Comparison of ENCODE assay signal across 7 cellular contexts in genomic region chr19:2034253-2034652, GRCh38. TPM values are rescaled to one million over a fixed set of nuclear protein-coding genes. Genes with fewer than 3 reads are reported as not detected.
DNase-seq lines count a peak whose midpoint lies in the region; ATAC-seq, FAIRE-seq and TF ChIP-seq lines count a peak whose summit lies in the region.
"Not testable (repeated sequence)": the region's sequence is repeated elsewhere in the genome, so short reads cannot be mapped to it uniquely, and the experiment has no call there.

No MANE protein-coding gene starts in this region.

- not testable (repeated sequence) for TF ChIP-seq CTCF in VCaP (conservative IDR thresholded peaks at IDR 0.05); H1 (IDR thresholded peaks at IDR 0.05; ENCODE audit: control extremely low read depth in 1 of 3, insufficient read depth in 1 of 3, low read depth in 1 of 3, low read length in 3 of 3); HepG2 (CRISPR knock-in tag; IDR thresholded peaks at IDR 0.05); psoas muscle (IDR thresholded peaks at IDR 0.05); transverse colon (IDR thresholded peaks at IDR 0.05)

- not testable (repeated sequence) for H2AFZ ChIP-seq in H1 (ENCODE audit: low read length); HepG2 (ENCODE audit: low read length)

- H2BK120ac ChIP-seq in H1 (replicated peaks; ENCODE audit: low read depth, low read length), result not testable (repeated sequence)

- not testable (repeated sequence) for TF ChIP-seq RAD21 in H1 (IDR thresholded peaks at IDR 0.05 in 1 of 2, conservative IDR thresholded peaks at IDR 0.05 in 1 of 2; ENCODE audit: low read depth in 2 of 2, low read length in 2 of 2); HepG2 (CRISPR knock-in tag; IDR thresholded peaks at IDR 0.05)

- POLR2A ChIA-PET in H1 (lab: Charles Lee; ENCODE audit: partially characterized antibody) (interaction anchor here (0.7 to 27.5 kb wide), 8 partner anchors 8 to 61 kb away, joined by 3 to 524 read pairs (median 4); partner anchors contain the start of gene MKNK2), HepG2 (lab: Yijun Ruan, JAX) (interaction anchor here (2.3 kb wide), 1 partner anchor 17 kb away, joined by 7 read pairs; the partner anchor contains the start of gene MKNK2)

- H3K36me3 ChIP-seq in H7 (replicated peaks; ENCODE audit: control insufficient read depth, insufficient read depth, low read length); H1 (ENCODE audit: control insufficient read depth in 2 of 4, insufficient read depth in 4 of 4, low read length in 3 of 4); HepG2 (replicated peaks in 1 of 2; ENCODE audit: control insufficient read depth in 1 of 2, insufficient read depth in 2 of 2, low read length in 2 of 2); transverse colon: not testable (repeated sequence)
- H3K36me3 ChIP-seq in NT2/D1 (ENCODE audit: insufficient read depth, insufficient read length, low read length), result peaks cover 19% of the 10 kb centered on the region
- peaks cover 4 to 16% of the 10 kb centered on the region in 2 donors for H3K36me3 ChIP-seq in psoas muscle (ENCODE audit: insufficient read depth in 1 of 2, low read depth in 1 of 2)

- peak overlapping the region; percentile 66; the same call in 1 of the 2 replicates for H4K8ac ChIP-seq in H1 (ENCODE audit: extremely low read depth, insufficient read depth, low read length)

- peak overlapping the region in 1 of 2 experiments; percentile 31; a peak in 2 of 4 replicates for H3K4me2 ChIP-seq in H1 (ENCODE audit: insufficient read depth in 1 of 2, low read depth in 2 of 2, low read length in 2 of 2)
- not testable (repeated sequence) for H3K4me2 ChIP-seq in HepG2 (ENCODE audit: low read depth, low read length)

- intact Hi-C loops in HepG2 (cut with micrococcal nuclease; ENCODE audit: unreplicated experiment); psoas muscle (cut with DNase I); transverse colon (cut with DNase I; ENCODE audit: low total_unique reads): not testable (repeated sequence)

- H4K5ac ChIP-seq in H1 (ENCODE audit: insufficient read length, low read depth, low read length), result not testable (repeated sequence)

- H3K4me3 ChIP-seq in H7 (ENCODE audit: insufficient read depth, low read depth, low read length) (peak overlapping the region; percentile 41), NT2/D1 (ENCODE audit: insufficient read length, low read depth) (peak overlapping the region; percentile 41), H1 (ENCODE audit: extremely low read depth in 1 of 4, insufficient read depth in 2 of 4, low read depth in 3 of 4, low read length in 4 of 4) (peak overlapping the region in 2 of 4 experiments; percentile 15 to 27; a peak in 1 of 8 replicates), transverse colon (peak overlapping the region in 2 of 4 donors; percentile 6)
- H3K4me3 ChIP-seq in HepG2 (replicated peaks in 1 of 3; ENCODE audit: insufficient read depth in 1 of 3, low read depth in 2 of 3, low read length in 3 of 3); psoas muscle: not testable (repeated sequence)

- TF ChIP-seq EP300 in H1 (IDR thresholded peaks at IDR 0.05; ENCODE audit: borderline replicate concordance in 1 of 2, low read depth in 2 of 2, low read length in 2 of 2); HepG2 (IDR thresholded peaks at IDR 0.05; ENCODE audit: low read depth in 2 of 2, low read length in 2 of 2); HepG2 (CRISPR knock-in tag; IDR thresholded peaks at IDR 0.05; ENCODE audit: borderline replicate concordance); transverse colon (IDR thresholded peaks at IDR 0.05; ENCODE audit: low read depth): not testable (repeated sequence)

- not testable (repeated sequence) for H3K23ac ChIP-seq in H1 (ENCODE audit: insufficient read length)

- not testable (repeated sequence) for BruUV-seq in HepG2 (replicated peaks; lab: Mats Ljungman, UMichigan)

- not testable (repeated sequence) for H3K9me3 ChIP-seq in NT2/D1 (ENCODE audit: insufficient read depth, low read length); H1 (ENCODE audit: insufficient read depth in 2 of 2, low read depth in 1 of 2, low read length in 1 of 2); HepG2 (ENCODE audit: low read length); psoas muscle; transverse colon

- H3K23me2 ChIP-seq in H1 (ENCODE audit: low read depth, low read length), result not testable (repeated sequence)

- H3K9ac ChIP-seq in NT2/D1 (ENCODE audit: insufficient read length, low read depth), result peak overlapping the region; percentile 76
- H3K9ac ChIP-seq in H1 (replicated peaks in 1 of 4; ENCODE audit: extremely low read depth in 1 of 4, low read depth in 3 of 4, low read length in 3 of 4); HepG2 (ENCODE audit: insufficient read depth, low read depth, low read length): not testable (repeated sequence)

- H3K27ac ChIP-seq in VCaP (peak overlapping the region; percentile 94; the same call in 1 of the 2 replicates), psoas muscle (peak overlapping the region; percentile 99), transverse colon (peak overlapping the region; percentile 52 to 97 (median 94))
- not testable (repeated sequence) for H3K27ac ChIP-seq in H1 (ENCODE audit: low read depth, low read length); HepG2 (ENCODE audit: extremely low read length, insufficient read depth, low read length)

- CTCF ChIA-PET in H1 (lab: Charles Lee; ENCODE audit: partially characterized antibody), result interaction anchor here (0.8 to 1.7 kb wide), 9 partner anchors 11 to 88 kb away, joined by 3 to 6 read pairs (median 4); no protein-coding TSS in a partner anchor
- CTCF ChIA-PET in HepG2 (lab: Yijun Ruan, JAX; ENCODE audit: low intra/inter-chr PET ratio, low total read pairs), result not testable (repeated sequence)

- H2BK12ac ChIP-seq in H1 (ENCODE audit: low read depth, low read length), result not testable (repeated sequence)

- H2AK5ac ChIP-seq in H1 (ENCODE audit: low read depth, low read length), result not testable (repeated sequence)

- WGBS in H1 (ENCODE audit: extremely low coverage in 1 of 2, insufficient coverage in 1 of 2, insufficient read length in 1 of 2, insufficient replicate concordance in 2 of 2, low coverage in 1 of 2, low lambda C conversion rate in 2 of 2, missing lambda C conversion rate in 1 of 2), 2 experiments, result 96% methylated on average over 14 of the region's 15 CpGs; no CpG with 5 or more reads in 1 of the 2 experiments
- WGBS in HepG2 (ENCODE audit: low lambda C conversion rate), result 85% methylated on average over 13 of the region's 15 CpGs
- 72 to 86% (median 73%) methylated on average over 15 of the region's 15 CpGs for WGBS in psoas muscle, 3 donors
- 84 to 92% methylated on average over 6 to 15 of the region's 15 CpGs for WGBS in transverse colon (ENCODE audit: low coverage in 1 of 2), 2 donors

- H4K20me1 ChIP-seq in H1 (replicated peaks in 1 of 2; ENCODE audit: control insufficient read depth in 1 of 2, insufficient read depth in 2 of 2, low read length in 2 of 2); HepG2 (ENCODE audit: insufficient read depth, low read length): not testable (repeated sequence)

- not testable (repeated sequence) for H4K91ac ChIP-seq in H1 (replicated peaks; ENCODE audit: insufficient read length, low read length)

- H2BK15ac ChIP-seq in H1 (ENCODE audit: low read length), result not testable (repeated sequence)

- ATAC-seq in HepG2, psoas muscle: not testable (repeated sequence)

- H3K4ac ChIP-seq in H1 (replicated peaks; ENCODE audit: insufficient read length, low read depth, low read length), result not testable (repeated sequence)

- FAIRE-seq in H1 (lab: Jason Lieb, UNC); HepG2 (lab: Jason Lieb, UNC): not testable (repeated sequence)

- not testable (repeated sequence) for TF ChIP-seq POLR2A in H1 (IDR thresholded peaks at IDR 0.05; ENCODE audit: control extremely low read depth in 1 of 2, low read depth in 2 of 2, low read length in 2 of 2); HepG2 (IDR thresholded peaks at IDR 0.05; ENCODE audit: insufficient read depth in 1 of 2, low read depth in 2 of 2, low read length in 2 of 2); transverse colon (IDR thresholded peaks at IDR 0.05)

- not testable (repeated sequence) for H3K56ac ChIP-seq in H1 (replicated peaks; ENCODE audit: insufficient read length, low read depth, low read length)

- H3K79me2 ChIP-seq in H1 (ENCODE audit: control insufficient read depth in 1 of 2, insufficient read depth in 2 of 2, low read length in 2 of 2); HepG2 (ENCODE audit: insufficient read depth, low read length): not testable (repeated sequence)

- not testable (repeated sequence) for H3K27me3 ChIP-seq in H7 (ENCODE audit: control insufficient read depth, insufficient read depth, low read length); NT2/D1 (ENCODE audit: insufficient read depth, insufficient read length); H1 (replicated peaks in 1 of 4; ENCODE audit: control insufficient read depth in 3 of 4, extremely low read depth in 1 of 4, insufficient read depth in 3 of 4, low read length in 3 of 4); HepG2 (ENCODE audit: control insufficient read depth in 1 of 2, insufficient read depth in 2 of 2, low read length in 2 of 2); psoas muscle (ENCODE audit: insufficient read depth in 3 of 3, low read length in 2 of 3); transverse colon

- peaks cover 25% of the 10 kb centered on the region for H3K4me1 ChIP-seq in NT2/D1 (ENCODE audit: insufficient read depth, insufficient read length)
- H3K4me1 ChIP-seq in H1 (replicated peaks in 1 of 4; ENCODE audit: control insufficient read depth in 3 of 4, insufficient read depth in 4 of 4, low read length in 3 of 4), result not testable (repeated sequence)
- peaks cover 14% of the 10 kb centered on the region for H3K4me1 ChIP-seq in HepG2 (ENCODE audit: insufficient read depth, low read length)
- peaks cover 17% of the 10 kb centered on the region for H3K4me1 ChIP-seq in psoas muscle
- peaks cover 27 to 46% (median 35%) of the 10 kb centered on the region in 4 donors for H3K4me1 ChIP-seq in transverse colon

- DNase-seq in H7; NT2/D1 (ENCODE audit: low read depth, low spot score); H1 (ENCODE audit: low read depth in 1 of 2, low spot score in 2 of 2); HepG2 (ENCODE audit: low spot score); psoas muscle; transverse colon: not testable (repeated sequence)

- peak overlapping the region; percentile 18; the same call in 1 of the 2 replicates for H2BK5ac ChIP-seq in H1 (ENCODE audit: low read depth, low read length)

- in situ Hi-C loops in HepG2 (cut with HindIII; ENCODE audit: extremely low pct_ligation_motif_present, low pct_unique_long_range_greater_than_20kb); transverse colon (cut with MboI; ENCODE audit: low pct_ligation_motif_present in 1 of 4, low pct_unique_long_range_greater_than_20kb in 1 of 4, low sequenced_read_pairs in 3 of 4): not testable (repeated sequence)

- not testable (repeated sequence) for H2BK20ac ChIP-seq in H1 (ENCODE audit: low read length)

- H3K18ac ChIP-seq in H1 (ENCODE audit: extremely low read depth, low read length), result not testable (repeated sequence)

- H3K14ac ChIP-seq in H1 (ENCODE audit: insufficient read length), result not testable (repeated sequence)

- H3K79me1 ChIP-seq in H1 (ENCODE audit: low read depth, low read length), result not testable (repeated sequence)

RNA-seq across cellular contexts. Expression of gene MKNK2, which starts 16.8 kb away (rescaled TPM):
- 130 and 135 TPM in 2 replicates for total RNA-seq in H7 (2014; rRNA removed; shearing (Covaris generic))
- total RNA-seq in H1 (2021; fragmentation: NEBNext Ultra II Directional; extraction: Animal tissue kit (Norgen Biotek cat#: 25700)), result 163 and 174 TPM in 2 replicates
- 166 and 200 TPM in 2 replicates for polyA plus RNA-seq in H1 (2011; rRNA removed)
- 102 TPM for polyA plus RNA-seq in H1 (2011; cell fraction: cytosol; rRNA removed)
- 175 TPM for polyA plus RNA-seq in H1 (2011; cell fraction: nucleus; rRNA removed)
- polyA plus RNA-seq in H1 (2012, experiment 1 of 2), result 78.8 to 121 TPM (median 107 TPM) in 4 replicates
- 103 TPM for polyA plus RNA-seq in H1 (2012, experiment 2 of 2)
- 122 TPM for polyA plus RNA-seq in H1 (2013, experiment 1 of 2)
- 125 TPM for polyA plus RNA-seq in H1 (2013, experiment 2 of 2)
- polyA minus RNA-seq in H1 (2011; rRNA and poly(A)+ RNA removed), result 66.6 and 68.9 TPM in 2 replicates
- polyA minus RNA-seq in H1 (2011; cell fraction: cytosol; rRNA and poly(A)+ RNA removed), result 116 TPM
- 61.1 TPM for polyA minus RNA-seq in H1 (2011; cell fraction: nucleus; rRNA and poly(A)+ RNA removed)
- 35.5 and 44.9 TPM in 2 replicates for total RNA-seq in HepG2 (2016; rRNA removed; fragmentation: Illumina TruSeq; extraction: Trizol)
- 52.3 and 57.0 TPM in 2 replicates for total RNA-seq in HepG2 (2016; cell fraction: cytosol; rRNA removed; fragmentation: Illumina TruSeq; extraction: Trizol; ENCODE audit: low read depth)
- total RNA-seq in HepG2 (2016; cell fraction: insoluble cytoplasmic fraction; rRNA removed; fragmentation: Illumina TruSeq; extraction: Trizol), result 30.7 and 45.2 TPM in 2 replicates
- total RNA-seq in HepG2 (2016; cell fraction: membrane; rRNA removed; fragmentation: Illumina TruSeq; extraction: Trizol), result 90.7 and 98.8 TPM in 2 replicates
- total RNA-seq in HepG2 (2016; cell fraction: nucleus; rRNA removed; fragmentation: Illumina TruSeq; extraction: Trizol), result 29.7 and 31.4 TPM in 2 replicates
- polyA plus RNA-seq in HepG2 (2011; rRNA removed), result 112 and 129 TPM in 2 replicates
- 75.6 and 125 TPM in 2 replicates for polyA plus RNA-seq in HepG2 (2011; cell fraction: cytosol; rRNA removed)
- 253 and 307 TPM in 2 replicates for polyA plus RNA-seq in HepG2 (2011; cell fraction: nucleus; rRNA removed)
- polyA plus RNA-seq in HepG2 (2012), result 68.1 and 73.6 TPM in 2 replicates
- polyA plus RNA-seq in HepG2 (2016; cell fraction: cytosol; fragmentation: Illumina TruSeq; extraction: Trizol; ENCODE audit: low read depth), result 65.6 and 66.5 TPM in 2 replicates
- 34.0 and 45.2 TPM in 2 replicates for polyA plus RNA-seq in HepG2 (2016; cell fraction: insoluble cytoplasmic fraction; fragmentation: Illumina TruSeq; extraction: Trizol; ENCODE audit: low read depth)
- polyA plus RNA-seq in HepG2 (2016; cell fraction: membrane; fragmentation: Illumina TruSeq; extraction: Trizol; ENCODE audit: low read depth), result 77.4 and 85.7 TPM in 2 replicates
- 73.2 and 74.3 TPM in 2 replicates for polyA plus RNA-seq in HepG2 (2016; cell fraction: nucleus; fragmentation: Illumina TruSeq; extraction: Trizol; ENCODE audit: insufficient read depth, low read depth)
- polyA minus RNA-seq in HepG2 (2011; rRNA and poly(A)+ RNA removed; ENCODE audit: low replicate concordance), result 79.7 and 204 TPM in 2 replicates
- 99.9 and 101 TPM in 2 replicates for polyA minus RNA-seq in HepG2 (2011; cell fraction: cytosol; rRNA and poly(A)+ RNA removed)
- 40.2 and 51.7 TPM in 2 replicates for polyA minus RNA-seq in HepG2 (2011; cell fraction: nucleus; rRNA and poly(A)+ RNA removed)
- 1,000 to 10,000 TPM in 2 of 4 donors, 100 to 1,000 TPM in 2; 793 to 2,795 (median 946) TPM for total RNA-seq in psoas muscle
- polyA plus RNA-seq in psoas muscle, result 1,000 to 10,000 TPM in 2 of 3 donors, 100 to 1,000 TPM in 1; 888 to 1,268 (median 1,190) TPM
- total RNA-seq in transverse colon, result 100 to 1,000 TPM; 189 to 279 (median 236) TPM

RNA-seq across cellular contexts. Expression of gene BTBD2, which starts 18.7 kb away (rescaled TPM):
- total RNA-seq in H7 (2014; rRNA removed; shearing (Covaris generic)), result 126 and 129 TPM in 2 replicates
- total RNA-seq in H1 (2021; fragmentation: NEBNext Ultra II Directional; extraction: Animal tissue kit (Norgen Biotek cat#: 25700)), result 92.3 and 95.3 TPM in 2 replicates
- polyA plus RNA-seq in H1 (2011; rRNA removed) (91.7 and 142 TPM in 2 replicates), HepG2 (2011; rRNA removed) (45.3 and 45.6 TPM in 2 replicates), psoas muscle (10 to 100 TPM; 30.1 to 49.0 (median 36.6) TPM)
- 63.4 TPM for polyA plus RNA-seq in H1 (2011; cell fraction: cytosol; rRNA removed)
- polyA plus RNA-seq in H1 (2011; cell fraction: nucleus; rRNA removed), result 97.0 TPM
- 66.1 to 117 TPM (median 109 TPM) in 4 replicates for polyA plus RNA-seq in H1 (2012, experiment 1 of 2)
- polyA plus RNA-seq in H1 (2012, experiment 2 of 2), result 90.9 TPM
- polyA plus RNA-seq in H1 (2013, experiment 1 of 2), result 59.3 TPM
- 59.3 TPM for polyA plus RNA-seq in H1 (2013, experiment 2 of 2)
- 28.7 and 37.4 TPM in 2 replicates for polyA minus RNA-seq in H1 (2011; rRNA and poly(A)+ RNA removed)
- polyA minus RNA-seq in H1 (2011; cell fraction: cytosol; rRNA and poly(A)+ RNA removed), result 82.9 TPM
- polyA minus RNA-seq in H1 (2011; cell fraction: nucleus; rRNA and poly(A)+ RNA removed), result 47.7 TPM
- total RNA-seq in HepG2 (2016; rRNA removed; fragmentation: Illumina TruSeq; extraction: Trizol) (28.1 and 30.9 TPM in 2 replicates), psoas muscle (10 to 100 TPM; 56.3 to 68.4 (median 61.9) TPM), transverse colon (10 to 100 TPM; 66.7 to 88.6 (median 84.4) TPM)
- total RNA-seq in HepG2 (2016; cell fraction: cytosol; rRNA removed; fragmentation: Illumina TruSeq; extraction: Trizol; ENCODE audit: low read depth), result 33.3 and 38.0 TPM in 2 replicates
- 26.7 and 27.1 TPM in 2 replicates for total RNA-seq in HepG2 (2016; cell fraction: insoluble cytoplasmic fraction; rRNA removed; fragmentation: Illumina TruSeq; extraction: Trizol)
- 73.7 and 74.9 TPM in 2 replicates for total RNA-seq in HepG2 (2016; cell fraction: membrane; rRNA removed; fragmentation: Illumina TruSeq; extraction: Trizol)
- total RNA-seq in HepG2 (2016; cell fraction: nucleus; rRNA removed; fragmentation: Illumina TruSeq; extraction: Trizol), result 18.7 and 18.8 TPM in 2 replicates
- polyA plus RNA-seq in HepG2 (2011; cell fraction: cytosol; rRNA removed), result 23.9 and 43.2 TPM in 2 replicates
- polyA plus RNA-seq in HepG2 (2011; cell fraction: nucleus; rRNA removed), result 43.1 and 48.6 TPM in 2 replicates
- polyA plus RNA-seq in HepG2 (2012), result 46.5 and 49.0 TPM in 2 replicates
- 74.0 and 79.4 TPM in 2 replicates for polyA plus RNA-seq in HepG2 (2016; cell fraction: cytosol; fragmentation: Illumina TruSeq; extraction: Trizol; ENCODE audit: low read depth)
- 39.4 and 51.6 TPM in 2 replicates for polyA plus RNA-seq in HepG2 (2016; cell fraction: insoluble cytoplasmic fraction; fragmentation: Illumina TruSeq; extraction: Trizol; ENCODE audit: low read depth)
- 106 and 123 TPM in 2 replicates for polyA plus RNA-seq in HepG2 (2016; cell fraction: membrane; fragmentation: Illumina TruSeq; extraction: Trizol; ENCODE audit: low read depth)
- polyA plus RNA-seq in HepG2 (2016; cell fraction: nucleus; fragmentation: Illumina TruSeq; extraction: Trizol; ENCODE audit: insufficient read depth, low read depth), result 43.6 and 45.5 TPM in 2 replicates
- 32.8 and 55.6 TPM in 2 replicates for polyA minus RNA-seq in HepG2 (2011; rRNA and poly(A)+ RNA removed; ENCODE audit: low replicate concordance)
- polyA minus RNA-seq in HepG2 (2011; cell fraction: cytosol; rRNA and poly(A)+ RNA removed), result 39.1 and 43.2 TPM in 2 replicates
- polyA minus RNA-seq in HepG2 (2011; cell fraction: nucleus; rRNA and poly(A)+ RNA removed), result 10.3 and 12.1 TPM in 2 replicates
